20 cellular contexts compared by ENCODE assay signal in genomic region chr10:58382489-58382995, GRCh38. TPM values are rescaled to one million over a fixed set of nuclear protein-coding genes. Genes with fewer than 3 reads are reported as not detected.
DNase-seq lines count a peak whose midpoint lies in the region; ATAC-seq and TF ChIP-seq lines count a peak whose summit lies in the region.
"Had no signal": no experiment of that assay in that cellular context is flagged by ENCODE, and none has a peak within 500 bp of the region (broad histone marks: within the 10 kb centered on the region; RNA-seq: fewer than 3 reads in every experiment).

No MANE protein-coding gene starts in this region.

- ATAC-seq in activated B cell treated with CpG ODN at 0.5 μM for 24 hours (ENCODE audit: low read depth) (no peak), memory B cell (ENCODE audit: low read depth) (no peak), left lobe of liver (no peak)
- no peak for ATAC-seq in stimulated activated memory B cell treated with anti-CD40 and anti-IgM and Interleukin-4, amounts not matched to agents 10 μg/mL and 1 μg/mL and 100 μg/mL, for 72 hours
- ATAC-seq: A549 had no signal

- TF ChIP-seq CTCF in HL-60 (IDR thresholded peaks at IDR 0.05; ENCODE audit: insufficient read depth, low read length) = no peak
- TF ChIP-seq CTCF in activated B cell treated with CpG ODN at 0.5 μM for 24 hours (IDR thresholded peaks at IDR 0.05) = no peak

- H3K4me1 Mint-ChIP-seq in activated B cell treated with CpG ODN at 0.5 μM for 24 hours (peaks cover 39% of the 10 kb centered on the region), memory B cell (peaks cover 19% of the 10 kb centered on the region)
- peaks cover 36% of the 10 kb centered on the region for H3K4me1 Mint-ChIP-seq in stimulated activated memory B cell treated with anti-CD40 and anti-IgM and Interleukin-4, amounts not matched to agents 10 μg/mL and 1 μg/mL and 100 μg/mL, for 72 hours

- H3K4me3 Mint-ChIP-seq in activated B cell treated with CpG ODN at 0.5 μM for 24 hours = no peak overlapping the region
- no peak overlapping the region for H3K4me3 Mint-ChIP-seq in memory B cell
- no peak overlapping the region for H3K4me3 Mint-ChIP-seq in stimulated activated memory B cell treated with anti-CD40 and anti-IgM and Interleukin-4, amounts not matched to agents 10 μg/mL and 1 μg/mL and 100 μg/mL, for 72 hours

- H3K27ac Mint-ChIP-seq in activated B cell treated with CpG ODN at 0.5 μM for 24 hours (peak overlapping the region; percentile 97), memory B cell (peak overlapping the region; percentile 97)
- H3K27ac Mint-ChIP-seq in stimulated activated memory B cell treated with anti-CD40 and anti-IgM and Interleukin-4, amounts not matched to agents 10 μg/mL and 1 μg/mL and 100 μg/mL, for 72 hours = peak overlapping the region; percentile 94

- H3K27ac ChIP-seq in HL-60 (replicated peaks) = peak overlapping the region; percentile 96; the same call in 1 of the 2 replicates
- H3K27ac ChIP-seq: A549 had no signal

- POLR2A ChIA-PET in activated B cell treated with CpG ODN at 0.5 μM for 24 hours (lab: Charles Lee) = no interaction called here

- peaks cover 18% of the 10 kb centered on the region for H3K36me3 Mint-ChIP-seq in activated B cell treated with CpG ODN at 0.5 μM for 24 hours (ENCODE audit: low read depth)
- H3K36me3 Mint-ChIP-seq in memory B cell = peaks cover 3% of the 10 kb centered on the region
- peaks cover 7% of the 10 kb centered on the region for H3K36me3 Mint-ChIP-seq in stimulated activated memory B cell treated with anti-CD40 and anti-IgM and Interleukin-4, amounts not matched to agents 10 μg/mL and 1 μg/mL and 100 μg/mL, for 72 hours

- intact Hi-C loops in activated B cell treated with CpG ODN at 0.5 μM for 24 hours (cut with micrococcal nuclease) = no loop called here

- no peaks in the 10 kb centered on the region for H3K27me3 ChIP-seq in HL-60 (ENCODE audit: insufficient read depth, poor library complexity, severe bottlenecking)
- H3K27me3 ChIP-seq: BE2C; BLaER1 treated with 17β-estradiol and CSF1 and Interleukin-3, amounts not matched to agents 10 nM and 100 nM had no signal

- H3K9me3 Mint-ChIP-seq in activated B cell treated with CpG ODN at 0.5 μM for 24 hours (no peaks in the 10 kb centered on the region), memory B cell (no peaks in the 10 kb centered on the region)
- H3K9me3 Mint-ChIP-seq in stimulated activated memory B cell treated with anti-CD40 and anti-IgM and Interleukin-4, amounts not matched to agents 10 μg/mL and 1 μg/mL and 100 μg/mL, for 72 hours = no peaks in the 10 kb centered on the region
- H3K9me3 Mint-ChIP-seq: CD4-positive, alpha-beta memory T cell had no signal

- CTCF ChIA-PET in activated B cell treated with CpG ODN at 0.5 μM for 24 hours (lab: Charles Lee) = no interaction called here

- DNase-seq in HL-60 (ENCODE audit: low read depth in 1 of 2, low spot score in 1 of 2) = no peak
- no peak for DNase-seq in activated B cell treated with CpG ODN at 0.5 μM for 24 hours
- no peak for DNase-seq in memory B cell (ENCODE audit: low spot score in 2 of 2)
- no peak for DNase-seq in effector CD4-positive, alpha-beta T cell
- no peak for DNase-seq in left lobe of liver (ENCODE audit: low spot score)
- no peak for DNase-seq in activated T-cell treated with anti-CD3 and anti-CD28 coated beads for 4 hours
- DNase-seq: 8988T; ACHN; BE2C; Calu3; CD4-positive, alpha-beta memory T cell; COR-L47; DMS53; DMS79 treated with DMSO at 0.1 percent for 48 hours; GF-D8; GOT3 had no signal

- no peaks in the 10 kb centered on the region for H3K27me3 Mint-ChIP-seq in activated B cell treated with CpG ODN at 0.5 μM for 24 hours
- no peaks in the 10 kb centered on the region for H3K27me3 Mint-ChIP-seq in memory B cell
- no peaks in the 10 kb centered on the region for H3K27me3 Mint-ChIP-seq in stimulated activated memory B cell treated with anti-CD40 and anti-IgM and Interleukin-4, amounts not matched to agents 10 μg/mL and 1 μg/mL and 100 μg/mL, for 72 hours

- no peak overlapping the region for H3K4me3 ChIP-seq in HL-60 (replicated peaks; ENCODE audit: insufficient read depth, low read length)
- H3K4me3 ChIP-seq: A549; BLaER1 treated with 17β-estradiol and CSF1 and Interleukin-3, amounts not matched to agents 10 nM and 100 nM; HAP-1 had no signal

RNA-seq across cellular contexts. Expression of gene TFAM, which starts 2.7 kb away (rescaled TPM):
- total RNA-seq in activated B cell treated with CpG ODN at 0.5 μM for 24 hours (59.5 and 60.2 TPM in 2 replicates), left lobe of liver (17.2 TPM)

RNA-seq across cellular contexts. Expression of gene UBE2D1, which starts 47.7 kb away (rescaled TPM):
- total RNA-seq in activated B cell treated with CpG ODN at 0.5 μM for 24 hours (13.3 and 15.0 TPM in 2 replicates), left lobe of liver (2.2 TPM)
